10 cellular contexts compared by ENCODE assay signal in the genomic region with DNA sequence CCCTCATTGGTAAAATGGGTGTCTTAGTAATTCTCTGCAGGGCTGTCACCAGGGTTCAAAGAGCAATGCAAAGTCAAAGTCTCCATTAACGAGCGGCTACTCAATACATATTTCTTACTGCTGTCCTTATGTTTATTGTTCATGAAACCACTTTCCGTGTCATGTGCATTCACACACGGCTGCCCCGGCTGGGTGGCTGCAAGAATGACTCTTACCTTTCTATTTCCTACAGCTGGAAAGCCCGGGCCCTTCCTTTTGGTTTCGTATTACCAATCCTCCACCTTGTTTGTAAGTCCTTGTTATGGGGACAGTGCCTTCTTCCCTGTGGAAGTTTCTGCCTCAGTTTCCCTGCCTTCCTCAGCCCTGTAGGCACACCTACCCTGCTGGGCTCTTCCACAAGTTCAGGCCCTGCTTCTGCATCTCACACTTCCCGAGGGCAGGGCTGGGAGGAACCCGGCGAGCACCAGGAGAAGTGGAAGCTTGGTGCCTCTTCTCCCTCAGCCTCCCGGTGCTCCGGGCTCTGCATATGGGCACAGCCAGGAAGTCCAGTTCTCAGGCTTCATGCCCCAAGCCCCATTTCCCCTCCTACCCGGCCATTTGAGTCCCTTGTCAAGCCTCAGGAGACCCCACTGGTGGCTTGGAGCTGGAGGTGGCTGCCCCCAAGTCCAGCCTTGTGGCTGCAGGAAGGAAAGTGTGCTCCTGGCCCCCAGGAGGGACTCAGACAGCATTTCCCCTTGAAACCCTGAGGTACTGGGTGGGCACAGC. TPM values are rescaled to one million over a fixed set of nuclear protein-coding genes. Genes with fewer than 3 reads are reported as not detected.
A peak's percentile ranks its signal among the peaks of the same experiment; 100 is the strongest.
DNase-seq lines count a peak whose midpoint lies in the region; ATAC-seq and TF ChIP-seq lines count a peak whose summit lies in the region.
"Had no signal": no experiment of that assay in that cellular context is flagged by ENCODE, and none has a peak within 500 bp of the region (broad histone marks: within the 10 kb centered on the region; RNA-seq: fewer than 3 reads in every experiment).

No MANE protein-coding gene starts in this region.

- in situ Hi-C loops in GM13977 (cut with MboI; ENCODE audit: low pct_unique_long_range_greater_than_20kb, low sequenced_read_pairs, unreplicated experiment): no loop called here

- H3K27me3 ChIP-seq in esophagus muscularis mucosa: peaks cover 0 to 8% (median 0%) of the 10 kb centered on the region in 4 donors
- no peaks in the 10 kb centered on the region for H3K27me3 ChIP-seq in body of pancreas
- H3K27me3 ChIP-seq: testis had no signal

- H3K27ac Mint-ChIP-seq in chondrocyte (ENCODE audit: unreplicated experiment): no peak overlapping the region

- peaks cover 18% of the 10 kb centered on the region for H3K9me3 Mint-ChIP-seq in chondrocyte (ENCODE audit: low read depth)

- H3K36me3 ChIP-seq in esophagus muscularis mucosa (no peaks in the 10 kb centered on the region), body of pancreas (replicated peaks in 1 of 2; ENCODE audit: insufficient read depth in 1 of 2, low read depth in 2 of 2) (no peaks in the 10 kb centered on the region)

- TF ChIP-seq CTCF in GM13977 (IDR thresholded peaks at IDR 0.05; ENCODE audit: extremely low read depth, insufficient read depth, missing control alignments) (no peak), chondrocyte (IDR thresholded peaks at IDR 0.05) (no peak), esophagus muscularis mucosa (IDR thresholded peaks at IDR 0.05) (no peak), body of pancreas (IDR thresholded peaks at IDR 0.05) (no peak)

- intact Hi-C loops in esophagus muscularis mucosa (cut with DNase I): no loop called here
- intact Hi-C loops in body of pancreas (cut with DNase I): no loop called here

- DNase-seq in GM13977 (ENCODE audit: low spot score) (peak; percentile 58), chondrocyte (ENCODE audit: low spot score) (peak; percentile 85), esophagus muscularis mucosa (ENCODE audit: extremely low spot score) (no peak), superior temporal gyrus (ENCODE audit: extremely low spot score) (no peak), hepatic stellate cell (ENCODE audit: low spot score) (no peak), body of pancreas (no peak)
- DNase-seq: testis had no signal

- peaks cover 7% of the 10 kb centered on the region for H3K36me3 Mint-ChIP-seq in chondrocyte (ENCODE audit: low read depth)

- WGBS in esophagus muscularis mucosa: 86% methylated on average over 10 of the region's 13 CpGs
- 84 to 87% methylated on average over 12 to 13 of the region's 13 CpGs for WGBS in body of pancreas, 2 donors

- no peak overlapping the region for H3K4me3 ChIP-seq in esophagus muscularis mucosa
- H3K4me3 ChIP-seq in body of pancreas: no peak overlapping the region
- H3K4me3 ChIP-seq: testis had no signal

- ATAC-seq in GM19463 (IDR thresholded peaks at IDR 0.05; ENCODE audit: unreplicated experiment) (peak; percentile 60), HG03095 (IDR thresholded peaks at IDR 0.05; ENCODE audit: unreplicated experiment) (peak; percentile 44), body of pancreas (no peak)
- ATAC-seq: sciatic nerve had no signal

- no peaks in the 10 kb centered on the region for H3K27me3 Mint-ChIP-seq in chondrocyte (ENCODE audit: low read depth)

- no peak for TF ChIP-seq EP300 in esophagus muscularis mucosa (IDR thresholded peaks at IDR 0.05)

- H3K4me1 ChIP-seq in esophagus muscularis mucosa (no peaks in the 10 kb centered on the region), body of pancreas (no peaks in the 10 kb centered on the region)
- H3K4me1 ChIP-seq: testis had no signal

- TF ChIP-seq POLR2A in esophagus muscularis mucosa (IDR thresholded peaks at IDR 0.05; ENCODE audit: low read depth): no peak
- no peak for TF ChIP-seq POLR2A in body of pancreas (IDR thresholded peaks at IDR 0.05)

- H3K4me1 Mint-ChIP-seq in chondrocyte (ENCODE audit: low read depth): peaks cover 55% of the 10 kb centered on the region

- no peak overlapping the region for H3K4me3 Mint-ChIP-seq in chondrocyte (ENCODE audit: unreplicated experiment)

- peaks cover 0 to 17% (median 7%) of the 10 kb centered on the region in 4 donors for H3K9me3 ChIP-seq in esophagus muscularis mucosa
- no peaks in the 10 kb centered on the region for H3K9me3 ChIP-seq in body of pancreas
- H3K9me3 ChIP-seq: testis had no signal

- H3K27ac ChIP-seq in esophagus muscularis mucosa (replicated peaks in 1 of 4) (no peak overlapping the region), body of pancreas (no peak overlapping the region)
- H3K27ac ChIP-seq: testis had no signal

RNA-seq across cellular contexts. Expression of a gene that starts 18.7 kb away (rescaled TPM):
- 56.6 to 68.8 TPM (median 57.6 TPM) in 3 replicates for total RNA-seq in chondrocyte
- 10 to 100 TPM; 24.9 to 52.9 (median 51.0) TPM for total RNA-seq in esophagus muscularis mucosa
- total RNA-seq in body of pancreas: 10 to 100 TPM; 10.4 to 18.1 TPM

Comparison
In these comparisons a context has a peak if more than half of its experiments do, and no peak if none do; other contexts are left out.
1. DNase-seq: peak in GM13977 (single experiment) and chondrocyte (single experiment); none in esophagus muscularis mucosa (single experiment), superior temporal gyrus (single experiment), hepatic stellate cell (single experiment) and body of pancreas (0 of 4).